In the genomic region with DNA sequence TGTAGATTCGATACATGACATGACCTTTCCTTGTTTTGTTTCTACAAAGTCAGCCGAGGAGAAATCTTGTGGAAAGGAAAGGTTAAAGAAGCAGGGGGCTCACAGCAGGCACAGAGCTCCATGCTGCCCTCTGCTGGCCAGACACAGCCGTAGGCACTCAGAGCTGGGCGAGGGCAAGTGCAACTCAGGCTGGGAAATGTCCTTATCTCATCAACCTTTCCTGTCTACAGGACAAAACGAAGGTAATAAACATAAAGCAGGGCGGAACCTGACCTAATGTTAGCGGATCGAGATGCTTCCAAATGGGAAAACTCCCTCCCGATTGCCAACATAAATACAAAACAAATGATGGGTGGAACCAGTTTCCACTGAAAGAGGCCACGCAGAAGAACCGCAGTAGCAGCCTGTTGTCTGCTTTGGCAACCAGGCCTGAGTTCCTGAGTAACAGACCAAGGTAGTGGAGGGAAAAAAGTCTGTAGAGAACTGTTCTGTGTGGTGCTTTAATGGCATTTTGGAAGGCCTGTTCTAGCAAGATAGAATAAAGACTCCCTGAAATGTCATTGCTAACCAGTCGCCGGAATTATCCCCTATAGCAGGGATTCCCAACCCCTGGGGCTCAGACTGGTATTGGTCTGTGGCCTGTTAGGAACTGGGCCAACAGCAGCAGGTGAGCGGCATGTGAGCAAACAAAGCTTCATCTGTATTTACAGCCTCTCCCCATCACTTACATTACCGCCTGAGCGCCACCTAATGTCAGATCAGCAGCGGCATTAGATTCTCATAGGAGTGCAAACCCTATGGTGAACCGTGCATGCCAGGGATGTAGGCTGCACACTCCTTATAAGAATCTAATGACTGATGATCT, we compare ENCODE assay signal across 8 cellular contexts.
A peak's percentile ranks its signal among the peaks of the same experiment; 100 is the strongest.
DNase-seq lines count a peak whose midpoint lies in the region; TF ChIP-seq lines count a peak whose summit lies in the region.

No MANE protein-coding gene starts in this region.

- H3K27me3 ChIP-seq in rectal smooth muscle tissue (ENCODE audit: control insufficient read depth, insufficient read depth, low read length): no peaks in the 10 kb centered on the region

- peak; percentile 36 for DNase-seq in GDM1 (lab: John Stamatoyannopoulos, UW)
- peak; percentile 78 for DNase-seq in HEK293T (ENCODE audit: extremely low spot score)
- peak; percentile 74 for DNase-seq in NCI-H1048 (lab: John Stamatoyannopoulos, UW)
- peak; percentile 35 for DNase-seq in SK-N-MC (ENCODE audit: low read depth, low spot score)
- DNase-seq in activated naive CD4-positive, alpha-beta T cell treated with anti-CD3 and anti-CD28 coated beads, Interleukin-2, amount 50 U/mL, for 16 hours: peak; percentile 65
- peak; percentile 82 for DNase-seq in cardiac septum (ENCODE audit: low spot score)
- no peak for DNase-seq in mesenteric fat pad (ENCODE audit: low spot score)

- H3K27ac ChIP-seq in SK-N-MC (no peak overlapping the region), rectal smooth muscle tissue (ENCODE audit: low read depth, low read length) (peak overlapping the region; percentile 62)

- CTCF ChIA-PET in HEK293T (lab: Yijun Ruan, JAX): interaction anchor here (0.6 to 2.8 kb wide), 30 partner anchors 8 to 325 kb away, joined by 3 to 36 read pairs (median 3); a partner anchor contains a TSS

- H3K4me1 ChIP-seq in rectal smooth muscle tissue (ENCODE audit: control insufficient read depth, insufficient read depth, low read length): peaks cover 17% of the 10 kb centered on the region

- POLR2A ChIA-PET in HEK293T (lab: Yijun Ruan, JAX): no interaction called here

- H3K9ac ChIP-seq in SK-N-MC (ENCODE audit: insufficient read length) (no peak overlapping the region), rectal smooth muscle tissue (ENCODE audit: low read length) (no peak overlapping the region)

- intact Hi-C loops in cardiac septum (cut with DNase I): loop anchor here (5.0 kb wide), 1 partner anchor 85 kb away; a partner anchor contains a TSS

- H3K36me3 ChIP-seq in SK-N-MC (ENCODE audit: insufficient read depth, low read length) (no peaks in the 10 kb centered on the region), rectal smooth muscle tissue (ENCODE audit: control insufficient read depth, insufficient read depth, low read length) (peaks cover 2% of the 10 kb centered on the region)

- 0 out of 2 replicates have a peak, but pooled peaks cover under 1% of the 10 kb centered on the region for H3K9me3 ChIP-seq in SK-N-MC (ENCODE audit: low read depth, low read length)

- H3K4me3 ChIP-seq in SK-N-MC: peak overlapping the region; percentile 9; the same call in 1 of the 2 replicates
- no peak overlapping the region for H3K4me3 ChIP-seq in rectal smooth muscle tissue (ENCODE audit: low read length)

TF ChIP-seq in HEK293T, 16 proteins besides CTCF, POLR2A, EP300 and RAD21:
- TF ChIP-seq BHLHE40 (IDR thresholded peaks at IDR 0.05; ENCODE audit: borderline replicate concordance) (no peak), CTBP1 (IDR thresholded peaks at IDR 0.05; ENCODE audit: borderline replicate concordance) (no peak), ARNT (IDR thresholded peaks at IDR 0.05) (no peak)
